Comparison of ENCODE assay signal across 8 cellular contexts in genomic region chr7:18508441-18509427, GRCh38. TPM values are rescaled to one million over a fixed set of nuclear protein-coding genes. Genes with fewer than 3 reads are reported as not detected.
DNase-seq lines count a peak whose midpoint lies in the region; ATAC-seq and TF ChIP-seq lines count a peak whose summit lies in the region.

No MANE protein-coding gene starts in this region.

- TF ChIP-seq CTCF in AG09309 (IDR thresholded peaks at IDR 0.05; ENCODE audit: control insufficient read depth, insufficient read depth, low read depth, low read length, missing control alignments) (no peak), RWPE1 (conservative IDR thresholded peaks at IDR 0.05; ENCODE audit: low read depth) (no peak), spleen (IDR thresholded peaks at IDR 0.05 in 8 of 11, conservative IDR thresholded peaks at IDR 0.05 in 3 of 11) (no peak)

- TF ChIP-seq POLR2A in spleen (IDR thresholded peaks at IDR 0.05) = no peak

- no peaks in the 10 kb centered on the region for H3K9me3 ChIP-seq in spleen

- H3K36me3 ChIP-seq in spleen = no peaks in the 10 kb centered on the region

- DNase-seq in AG09309 (ENCODE audit: low read depth) = peak; percentile 78
- DNase-seq in RWPE1 (ENCODE audit: low spot score) = peak; percentile 89
- DNase-seq in glomerular endothelial cell (ENCODE audit: extremely low read depth, low read depth, low spot score) = peak; percentile 96
- DNase-seq in spleen = no peak
- DNase-seq in DMS114 treated with DMSO at 0.1 percent for 48 hours (lab: John Stamatoyannopoulos, UW; ENCODE audit: unreplicated experiment) = no peak
- DNase-seq in NCI-H345 treated with DMSO at 0.1 percent for 48 hours (lab: John Stamatoyannopoulos, UW; ENCODE audit: unreplicated experiment) = no peak

- CTCF ChIA-PET in RWPE1 (lab: Yijun Ruan, JAX) = interaction anchor here (0.7 kb wide), 2 partner anchors 157 to 895 kb away, joined by 3 read pairs; no protein-coding TSS in a partner anchor

- ATAC-seq in GM18907 (IDR thresholded peaks at IDR 0.05; ENCODE audit: unreplicated experiment) = peak; percentile 91
- ATAC-seq in HG03064 (IDR thresholded peaks at IDR 0.05; ENCODE audit: low read depth, unreplicated experiment) = peak; percentile 93

- 47 to 58% (median 50%) methylated on average over 10 of the region's 10 CpGs for WGBS in spleen, 5 donors

- H3K27ac ChIP-seq in RWPE1 (no peak overlapping the region), spleen (peak overlapping the region; percentile 24 to 76 (median 64))

- POLR2A ChIA-PET in RWPE1 (lab: Yijun Ruan, JAX; ENCODE audit: low non-redundant PET) = no interaction called here

- H3K4me3 ChIP-seq in AG09309 (ENCODE audit: control insufficient read depth, low read depth, low read length) (peak overlapping the region; percentile 30), spleen (peak overlapping the region in 2 of 8 donors; percentile 0 to 35)

- peaks cover 20 to 68% (median 35%) of the 10 kb centered on the region in 6 donors for H3K4me1 ChIP-seq in spleen

- H3K27me3 ChIP-seq in spleen (replicated peaks in 1 of 7) = no peaks in the 10 kb centered on the region

- intact Hi-C loops in spleen (cut with DNase I; ENCODE audit: low total_unique reads) = no loop called here

RNA-seq across cellular contexts. Expression of gene HDAC9, which starts 13.2 kb away (rescaled TPM):
- 24.7 and 27.5 TPM in 2 replicates for total RNA-seq in glomerular endothelial cell
- total RNA-seq in spleen = 100 to 1,000 TPM in 1 of 7 donors, 10 to 100 TPM in 6; 62.2 to 100 (median 73.4) TPM
- 10 to 100 TPM; 15.9 to 18.9 (median 18.9) TPM for polyA plus RNA-seq in spleen

Comparison
In these comparisons a context has a peak if more than half of its experiments do, and no peak if none do; other contexts are left out.
1. DNase-seq: peak in AG09309 (single experiment), RWPE1 (single experiment) and glomerular endothelial cell (single experiment); none in spleen (single experiment), DMS114 treated with DMSO at 0.1 percent for 48 hours (single experiment) and NCI-H345 treated with DMSO at 0.1 percent for 48 hours (single experiment).